14 cellular contexts compared by ENCODE assay signal in the genomic region with DNA sequence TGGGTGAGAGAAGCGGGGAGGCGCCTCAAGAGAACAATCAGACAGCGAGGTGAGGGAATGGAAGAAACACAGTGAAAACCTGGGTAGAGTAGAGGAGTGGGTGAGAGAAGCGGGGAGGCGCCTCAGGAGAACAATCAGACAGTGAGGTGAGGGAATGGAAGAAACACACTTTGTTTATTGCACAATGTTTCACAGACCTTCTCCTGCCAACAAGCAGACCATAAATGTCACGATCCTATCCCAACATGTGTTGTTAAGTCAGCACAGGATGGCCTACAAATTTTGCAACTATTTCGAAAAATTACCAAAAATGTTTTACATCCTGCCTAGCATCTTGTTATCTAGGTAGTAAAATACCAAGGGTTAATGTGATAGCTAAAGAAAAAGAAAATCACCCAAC.
DNase-seq lines count a peak whose midpoint lies in the region; ATAC-seq, FAIRE-seq and TF ChIP-seq lines count a peak whose summit lies in the region.
"Had no signal": no experiment of that assay in that cellular context is flagged by ENCODE, and none has a peak within 500 bp of the region (broad histone marks: within the 10 kb centered on the region; RNA-seq: fewer than 3 reads in every experiment).

No MANE protein-coding gene starts in this region.

- H3K9me3 Mint-ChIP-seq in HFFc6 (no peaks in the 10 kb centered on the region), nephron (no peaks in the 10 kb centered on the region)
- no peaks in the 10 kb centered on the region for H3K9me3 Mint-ChIP-seq in activated CD8-positive, alpha-beta T cell treated with anti-CD3 and anti-CD28 coated beads, Interleukin-2, amount 10 ng/mL, durations not matched to agents 7 days and 5 days (ENCODE audit: insufficient read depth)
- H3K9me3 Mint-ChIP-seq: neural crest cell had no signal

- TF ChIP-seq EP300 in A549 (IDR thresholded peaks at IDR 0.05) (no peak), esophagus muscularis mucosa (IDR thresholded peaks at IDR 0.05) (no peak)

- peak overlapping the region; percentile 87 for H3K27ac Mint-ChIP-seq in HFFc6
- H3K27ac Mint-ChIP-seq in nephron = peak overlapping the region in 2 of 3 experiments; percentile 34 to 77
- H3K27ac Mint-ChIP-seq in activated CD8-positive, alpha-beta T cell treated with anti-CD3 and anti-CD28 coated beads, Interleukin-2, amount 10 ng/mL, durations not matched to agents 7 days and 5 days = no peak overlapping the region

- ATAC-seq in A549 = no peak
- no peak for ATAC-seq in activated CD8-positive, alpha-beta T cell treated with anti-CD3 and anti-CD28 coated beads, Interleukin-2, amount 10 ng/mL, durations not matched to agents 7 days and 5 days
- ATAC-seq in stimulated activated naive CD8-positive, alpha-beta T cell treated with anti-CD3 and anti-CD28 coated beads, Interleukin-15, Interleukin-2, amounts not matched to agents 100 U/mL and 50 U/mL, for 24 hours = no peak

- DNase-seq in A549 (ENCODE audit: low read depth in 1 of 2, low spot score in 1 of 2) (no peak), HFFc6 (no peak), esophagus muscularis mucosa (ENCODE audit: extremely low spot score) (no peak), NCI-H187 treated with DMSO at 0.1 percent for 48 hours (lab: John Stamatoyannopoulos, UW) (no peak), NCI-H526 (lab: John Stamatoyannopoulos, UW) (no peak)
- no peak for DNase-seq in activated CD8-positive, alpha-beta T cell treated with anti-CD3 and anti-CD28 coated beads, Interleukin-2, amount 10 ng/mL, durations not matched to agents 7 days and 5 days
- no peak for DNase-seq in stimulated activated naive CD8-positive, alpha-beta T cell treated with anti-CD3 and anti-CD28 coated beads, Interleukin-15, Interleukin-2, amounts not matched to agents 100 U/mL and 50 U/mL, for 24 hours
- DNase-seq: activated naive CD4-positive, alpha-beta T cell treated with anti-CD3 and anti-CD28 coated beads, Interleukin-2, amount 50 U/mL, for 16 hours; BE2C; HCEC 1CT; NCI-H1105 had no signal

- H3K27me3 ChIP-seq in esophagus muscularis mucosa = no peaks in the 10 kb centered on the region
- H3K27me3 ChIP-seq: BE2C had no signal

- no peaks in the 10 kb centered on the region for H3K36me3 ChIP-seq in esophagus muscularis mucosa
- H3K36me3 ChIP-seq: BE2C had no signal

- H3K4me3 ChIP-seq in A549 (no peak overlapping the region), esophagus muscularis mucosa (no peak overlapping the region)

- no peak for FAIRE-seq in A549 (lab: Jason Lieb, UNC)
- FAIRE-seq: urothelium cell line had no signal

- no peak for TF ChIP-seq POLR2A in A549 (IDR thresholded peaks at IDR 0.05; ENCODE audit: low read length)
- no peak for TF ChIP-seq POLR2A in esophagus muscularis mucosa (IDR thresholded peaks at IDR 0.05; ENCODE audit: low read depth)

- no peak for TF ChIP-seq RAD21 in A549 (conservative IDR thresholded peaks at IDR 0.05 in 1 of 2, IDR thresholded peaks at IDR 0.05 in 1 of 2)

- no peaks in the 10 kb centered on the region for H3K36me3 Mint-ChIP-seq in HFFc6 (ENCODE audit: low read depth)
- H3K36me3 Mint-ChIP-seq in nephron (ENCODE audit: low read depth) = no peaks in the 10 kb centered on the region
- H3K36me3 Mint-ChIP-seq in activated CD8-positive, alpha-beta T cell treated with anti-CD3 and anti-CD28 coated beads, Interleukin-2, amount 10 ng/mL, durations not matched to agents 7 days and 5 days (ENCODE audit: low read depth) = no peaks in the 10 kb centered on the region

- TF ChIP-seq CTCF in A549 (IDR thresholded peaks at IDR 0.05) (no peak), HFFc6 (IDR thresholded peaks at IDR 0.05) (no peak), esophagus muscularis mucosa (IDR thresholded peaks at IDR 0.05) (no peak), nephron (IDR thresholded peaks at IDR 0.05; ENCODE audit: unreplicated experiment in 3 of 3) (no peak)

- CTCF ChIA-PET in A549 (lab: Yijun Ruan, JAX) = interaction anchor here (0.7 to 2.3 kb wide), 5 partner anchors 9 to 28 kb away, joined by 3 to 9 read pairs (median 5); no protein-coding TSS in a partner anchor
- CTCF ChIA-PET in activated CD8-positive, alpha-beta T cell treated with anti-CD3 and anti-CD28 coated beads, Interleukin-2, amount 10 ng/mL, durations not matched to agents 7 days and 5 days (lab: Charles Lee) = interaction anchor here (1.0 kb wide), 2 partner anchors 28 to 33 kb away, joined by 3 to 5 read pairs; no protein-coding TSS in a partner anchor

- intact Hi-C loops in esophagus muscularis mucosa (cut with DNase I) = no loop called here

- H3K4me2 ChIP-seq in A549 = peak overlapping the region; percentile 54

- H3K4me1 ChIP-seq in A549 = peaks cover 73% of the 10 kb centered on the region
- H3K4me1 ChIP-seq in esophagus muscularis mucosa = peaks cover 20 to 81% (median 77%) of the 10 kb centered on the region in 4 donors

- peaks cover 94% of the 10 kb centered on the region for H3K4me1 Mint-ChIP-seq in HFFc6 (ENCODE audit: low read depth)
- peaks cover 58% of the 10 kb centered on the region for H3K4me1 Mint-ChIP-seq in nephron
- H3K4me1 Mint-ChIP-seq in activated CD8-positive, alpha-beta T cell treated with anti-CD3 and anti-CD28 coated beads, Interleukin-2, amount 10 ng/mL, durations not matched to agents 7 days and 5 days (ENCODE audit: low read depth) = no peaks in the 10 kb centered on the region

- 80% methylated on average over 7 of the region's 7 CpGs for WGBS in A549 (ENCODE audit: missing lambda C conversion rate)
- 80% methylated on average over 7 of the region's 7 CpGs for WGBS in esophagus muscularis mucosa

- H3K27ac ChIP-seq in A549 = peak overlapping the region; percentile 68 to 73
- peak overlapping the region; percentile 28 to 72 (median 70) for H3K27ac ChIP-seq in esophagus muscularis mucosa (replicated peaks in 1 of 4)

- POLR2A ChIA-PET in A549 (lab: Yijun Ruan, JAX) = no interaction called here
- POLR2A ChIA-PET in activated CD8-positive, alpha-beta T cell treated with anti-CD3 and anti-CD28 coated beads, Interleukin-2, amount 10 ng/mL, durations not matched to agents 7 days and 5 days (lab: Charles Lee) = no interaction called here

- no peaks in the 10 kb centered on the region for H3K27me3 Mint-ChIP-seq in HFFc6 (ENCODE audit: insufficient read depth)
- H3K27me3 Mint-ChIP-seq in nephron (ENCODE audit: low read depth) = no peaks in the 10 kb centered on the region
- H3K27me3 Mint-ChIP-seq in activated CD8-positive, alpha-beta T cell treated with anti-CD3 and anti-CD28 coated beads, Interleukin-2, amount 10 ng/mL, durations not matched to agents 7 days and 5 days (ENCODE audit: low read depth) = peaks cover 6% of the 10 kb centered on the region

- peak overlapping the region; percentile 70 for H3K4me3 Mint-ChIP-seq in HFFc6
- H3K4me3 Mint-ChIP-seq in nephron = no peak overlapping the region
- no peak overlapping the region for H3K4me3 Mint-ChIP-seq in activated CD8-positive, alpha-beta T cell treated with anti-CD3 and anti-CD28 coated beads, Interleukin-2, amount 10 ng/mL, durations not matched to agents 7 days and 5 days
- H3K4me3 Mint-ChIP-seq: neural crest cell had no signal

- H3K9me3 ChIP-seq in A549 (no peaks in the 10 kb centered on the region), esophagus muscularis mucosa (no peaks in the 10 kb centered on the region)
- H3K9me3 ChIP-seq: BE2C had no signal

TF ChIP-seq in A549, 52 proteins besides CTCF, POLR2A, EP300 and RAD21:
- TF ChIP-seq RNF2 (IDR thresholded peaks at IDR 0.05; ENCODE audit: borderline replicate concordance, low read depth) (no peak), CEBPB (IDR thresholded peaks at IDR 0.05) (peak; percentile 31 to 77; a peak in 3 of 4 replicates), ZSCAN20 (CRISPR knock-in tag; IDR thresholded peaks at IDR 0.05) (no peak)
